8 cellular contexts compared by ENCODE assay signal in genomic region chr2:182717451-182718215, GRCh38. TPM values are rescaled to one million over a fixed set of nuclear protein-coding genes. Genes with fewer than 3 reads are reported as not detected.
DNase-seq lines count a peak whose midpoint lies in the region; ATAC-seq and TF ChIP-seq lines count a peak whose summit lies in the region.

No MANE protein-coding gene starts in this region.

- H3K9me3 ChIP-seq in IMR-90 (ENCODE audit: control insufficient read depth, insufficient read depth, low read length) = no peaks in the 10 kb centered on the region
- no peaks in the 10 kb centered on the region for H3K9me3 ChIP-seq in fibroblast of lung (ENCODE audit: control insufficient read depth, insufficient read depth, low read depth, low read length)
- no peaks in the 10 kb centered on the region for H3K9me3 ChIP-seq in esophagus muscularis mucosa

- no peaks in the 10 kb centered on the region for H3K27me3 ChIP-seq in IMR-90 (ENCODE audit: control insufficient read depth, insufficient read depth, low read length)
- no peaks in the 10 kb centered on the region for H3K27me3 ChIP-seq in fibroblast of lung (ENCODE audit: control insufficient read depth, insufficient read depth, low read length)
- H3K27me3 ChIP-seq in esophagus muscularis mucosa = no peaks in the 10 kb centered on the region

- no peak overlapping the region for H3K18ac ChIP-seq in IMR-90 (ENCODE audit: low read depth, low read length)

- no peak overlapping the region for H3K56ac ChIP-seq in IMR-90 (ENCODE audit: extremely low read depth, insufficient read depth, low read length)

- no peak overlapping the region for H4K5ac ChIP-seq in IMR-90 (ENCODE audit: low read depth, low read length)

- H3K4me3 Mint-ChIP-seq in HFFc6 = no peak overlapping the region

- no peak overlapping the region for H3K14ac ChIP-seq in IMR-90 (replicated peaks; ENCODE audit: low read depth, low read length)

- CTCF ChIA-PET in IMR-90 (lab: Yijun Ruan, JAX) = no interaction called here

- H3K9ac ChIP-seq in IMR-90 (ENCODE audit: low read depth, low read length) = no peak overlapping the region
- H3K9ac ChIP-seq in fibroblast of lung (ENCODE audit: insufficient read depth, low read length) = no peak overlapping the region

- H3K36me3 Mint-ChIP-seq in HFFc6 (ENCODE audit: low read depth) = no peaks in the 10 kb centered on the region

- H2AK9ac ChIP-seq in IMR-90 (replicated peaks; ENCODE audit: low read depth, low read length, poor library complexity) = no peak overlapping the region

- H4K20me1 ChIP-seq in IMR-90 (ENCODE audit: insufficient read depth, low read length) = no peaks in the 10 kb centered on the region
- H4K20me1 ChIP-seq in fibroblast of lung (ENCODE audit: control insufficient read depth, extremely low read depth, insufficient read depth, low read length) = no peaks in the 10 kb centered on the region

- no peak overlapping the region; the same call in 1 of the 2 replicates for H3K23ac ChIP-seq in IMR-90 (ENCODE audit: low read depth, low read length)

- H2BK5ac ChIP-seq in IMR-90 (ENCODE audit: low read depth, low read length, poor library complexity, severe bottlenecking) = no peak overlapping the region

- H3K4me3 ChIP-seq in IMR-90 (ENCODE audit: insufficient read depth, low read depth, low read length) (no peak overlapping the region), fibroblast of lung (replicated peaks in 1 of 4; ENCODE audit: control extremely low read depth in 1 of 4, insufficient read depth in 1 of 4, low read depth in 3 of 4, low read length in 4 of 4) (peak overlapping the region; percentile 93 to 99 (median 97)), esophagus muscularis mucosa (peak overlapping the region in 1 of 4 donors; percentile 94)

- no peak for TF ChIP-seq POLR2A in IMR-90 (IDR thresholded peaks at IDR 0.05; ENCODE audit: low read depth, low read length)
- TF ChIP-seq POLR2A in esophagus muscularis mucosa (IDR thresholded peaks at IDR 0.05; ENCODE audit: low read depth) = no peak

- TF ChIP-seq CTCF in IMR-90 (conservative IDR thresholded peaks at IDR 0.05; ENCODE audit: low read depth, low read length) (no peak), fibroblast of lung (conservative IDR thresholded peaks at IDR 0.05 in 1 of 2, IDR thresholded peaks at IDR 0.05 in 1 of 2; ENCODE audit: low read depth in 1 of 2, low read length in 2 of 2) (no peak), esophagus muscularis mucosa (IDR thresholded peaks at IDR 0.05) (no peak), HFFc6 (IDR thresholded peaks at IDR 0.05) (no peak)

- H2AFZ ChIP-seq in IMR-90 (replicated peaks; ENCODE audit: low read length, poor library complexity) (no peak overlapping the region), fibroblast of lung (ENCODE audit: low read length) (peak overlapping the region; percentile 23)

- H2BK20ac ChIP-seq in IMR-90 (ENCODE audit: low read depth, low read length) = no peak overlapping the region

- H3K9me3 Mint-ChIP-seq in HFFc6 = no peaks in the 10 kb centered on the region

- H3K4me1 ChIP-seq in IMR-90 (ENCODE audit: control insufficient read depth, insufficient read depth, low read length) (peaks cover 3% of the 10 kb centered on the region; the same call in 1 of the 2 replicates), fibroblast of lung (ENCODE audit: control insufficient read depth, extremely low read depth, insufficient read depth, low read length) (peaks cover 4% of the 10 kb centered on the region), esophagus muscularis mucosa (peaks cover 11 to 27% (median 24%) of the 10 kb centered on the region in 4 donors)

- in situ Hi-C loops in IMR-90 (cut with MboI; ENCODE audit: low sequenced_read_pairs) = no loop called here

- peaks cover 7 to 11% of the 10 kb centered on the region in 2 experiments for H3K79me1 ChIP-seq in IMR-90 (ENCODE audit: low read depth in 1 of 2, low read length in 2 of 2)

- no peak overlapping the region for H2AK5ac ChIP-seq in IMR-90 (ENCODE audit: low read depth, low read length)

- H2BK15ac ChIP-seq in IMR-90 (ENCODE audit: low read depth, low read length) = no peak overlapping the region

- H4K91ac ChIP-seq in IMR-90 (ENCODE audit: insufficient read depth, low read depth, low read length) = no peak overlapping the region

- BruUV-seq in IMR-90 (replicated peaks; lab: Mats Ljungman, UMichigan) = TSS peak; percentile 60

- intact Hi-C loops in IMR-90 (cut with micrococcal nuclease) (loop anchor here (5.0 kb wide), 1 partner anchor 50 kb away; no protein-coding TSS in a partner anchor), esophagus muscularis mucosa (cut with DNase I) (no loop called here)

- POLR2A ChIA-PET in IMR-90 (lab: Charles Lee; ENCODE audit: unreplicated experiment) = no interaction called here

- no peak for TF ChIP-seq RAD21 in IMR-90 (IDR thresholded peaks at IDR 0.05; ENCODE audit: low read length)

- no peak overlapping the region for H4K8ac ChIP-seq in IMR-90 (ENCODE audit: low read depth in 2 of 2, low read length in 2 of 2)

- no peak overlapping the region for H3K27ac ChIP-seq in IMR-90 (ENCODE audit: insufficient read depth, low read length)
- no peak overlapping the region for H3K27ac ChIP-seq in fibroblast of lung (ENCODE audit: insufficient read depth, low read length)
- peak overlapping the region in 1 of 4 donors; percentile 83 for H3K27ac ChIP-seq in esophagus muscularis mucosa (replicated peaks in 1 of 4)

- H3K4me2 ChIP-seq in IMR-90 (ENCODE audit: low read depth, low read length) (0 out of 2 replicates have a peak overlapping the region, but pooled peaks have one; percentile 13), fibroblast of lung (ENCODE audit: extremely low read depth, insufficient read depth, low read length) (peak overlapping the region; percentile 92)

- H3K36me3 ChIP-seq in IMR-90 (ENCODE audit: control insufficient read depth, insufficient read depth, low read length) (0 out of 2 replicates have a peak, but pooled peaks cover 2% of the 10 kb centered on the region), fibroblast of lung (ENCODE audit: control insufficient read depth, insufficient read depth, low read length) (no peaks in the 10 kb centered on the region), esophagus muscularis mucosa (peaks cover 0 to 27% (median 15%) of the 10 kb centered on the region in 4 donors)

- WGBS in IMR-90 (ENCODE audit: extremely low coverage in 2 of 2, insufficient read length in 1 of 2), 2 experiments = no CpG with 5 or more reads among the region's 2 CpGs
- 65% methylated on average over 2 of the region's 2 CpGs for WGBS in esophagus muscularis mucosa

- H3K4me1 Mint-ChIP-seq in HFFc6 (ENCODE audit: low read depth) = no peaks in the 10 kb centered on the region; the same call in 1 of the 2 replicates

- H3K27ac Mint-ChIP-seq in HFFc6 = no peak overlapping the region

- H3K4ac ChIP-seq in IMR-90 (ENCODE audit: low read depth, low read length) = no peak overlapping the region

- DNase-seq in IMR-90 = no peak
- no peak for DNase-seq in fibroblast of lung (ENCODE audit: low read depth in 2 of 2)
- no peak for DNase-seq in NCI-H2171 treated with DMSO at 0.1 percent for 48 hours (lab: John Stamatoyannopoulos, UW)
- no peak for DNase-seq in esophagus muscularis mucosa (ENCODE audit: extremely low spot score)
- no peak for DNase-seq in D341Med (ENCODE audit: low spot score)
- DNase-seq in HFFc6 = no peak

- TF ChIP-seq EP300 in esophagus muscularis mucosa (IDR thresholded peaks at IDR 0.05) = no peak

- ATAC-seq in GM18499 (IDR thresholded peaks at IDR 0.05; ENCODE audit: insufficient read depth, unreplicated experiment) = peak; percentile 40
- ATAC-seq in GM21529 (IDR thresholded peaks at IDR 0.05; ENCODE audit: unreplicated experiment) = peak; percentile 43
- no peak for ATAC-seq in IMR-90 (ENCODE audit: low read depth)

- no peaks in the 10 kb centered on the region for H3K9me1 ChIP-seq in IMR-90 (ENCODE audit: insufficient read depth, low read length)

- H3K79me2 ChIP-seq in fibroblast of lung (ENCODE audit: control insufficient read depth, insufficient read depth, low read length) = peaks cover 11% of the 10 kb centered on the region

- H2BK120ac ChIP-seq in IMR-90 (ENCODE audit: low read depth, low read length) = no peak overlapping the region

- no peaks in the 10 kb centered on the region for H3K27me3 Mint-ChIP-seq in HFFc6 (ENCODE audit: insufficient read depth)

- dilution Hi-C loops in IMR-90 (cut with HindIII; ENCODE audit: low sequenced_read_pairs, unreplicated experiment) = no loop called here

TF ChIP-seq in IMR-90, 13 proteins besides CTCF, POLR2A, EP300 and RAD21 (continues in another document):
- TF ChIP-seq NFE2L2 (IDR thresholded peaks at IDR 0.05; ENCODE audit: low read depth, low read length) (no peak), FOS (IDR thresholded peaks at IDR 0.05; ENCODE audit: low read depth, low read length) (no peak), BHLHE40 (IDR thresholded peaks at IDR 0.05; ENCODE audit: low read depth, low read length) (no peak), RFX5 (IDR thresholded peaks at IDR 0.05; ENCODE audit: low read depth, low read length) (no peak), RCOR1 (IDR thresholded peaks at IDR 0.05; ENCODE audit: insufficient replicate concordance, low read length) (no peak), MXI1 (IDR thresholded peaks at IDR 0.05; ENCODE audit: borderline replicate concordance, low read depth, low read length) (no peak), ELK1 (IDR thresholded peaks at IDR 0.05; ENCODE audit: borderline replicate concordance, low read depth, low read length) (no peak), MAZ (IDR thresholded peaks at IDR 0.05; ENCODE audit: borderline replicate concordance, low read depth, low read length) (no peak), CHD1 (IDR thresholded peaks at IDR 0.05; ENCODE audit: low read depth, low read length) (no peak)

RNA-seq across cellular contexts. Expression of gene DNAJC10, which starts 1.6 kb away (rescaled TPM):
- total RNA-seq in IMR-90 (2012; rRNA removed) (53.2 and 120 TPM in 2 replicates), fibroblast of lung (70.1 and 102 TPM in 2 replicates), esophagus muscularis mucosa (10 to 100 TPM; 39.1 to 46.9 (median 39.5) TPM)
- polyA plus RNA-seq in IMR-90 (2012; rRNA removed) (27.1 and 34.6 TPM in 2 replicates), fibroblast of lung (50.7 and 86.7 TPM in 2 replicates)
- 4.4 and 8.1 TPM in 2 replicates for polyA plus RNA-seq in IMR-90 (2012; cell fraction: cytosol; rRNA removed)
- 4.2 and 45.5 TPM in 2 replicates for polyA plus RNA-seq in IMR-90 (2012; cell fraction: nucleus; rRNA removed; ENCODE audit: low replicate concordance)
- 57.0 and 94.0 TPM in 2 replicates for polyA plus RNA-seq in fibroblast of lung (2012)
- 4.9 and 5.3 TPM in 2 replicates for polyA minus RNA-seq in fibroblast of lung (ENCODE audit: low replicate concordance)
- total RNA-seq in HFFc6 (2021; fragmentation: NEBNext Ultra II Directional; extraction: Animal tissue kit (Norgen Biotek cat#: 25700)) = 100 to 1,000 TPM; 128 to 137 (median 131) TPM
